35 cellular contexts compared by ENCODE assay signal in genomic region chr2:80510716-80511115, GRCh38.
"Had no signal": no experiment of that assay in that cellular context is flagged by ENCODE, and none has a peak within 500 bp of the region (broad histone marks: within the 10 kb centered on the region; RNA-seq: fewer than 3 reads in every experiment).

No MANE protein-coding gene starts in this region.

- H3K36me3 ChIP-seq: MG63 had no signal

- H3K27me3 ChIP-seq: MG63 had no signal

- H3K27ac ChIP-seq: KMS-11 had no signal

- DNase-seq: Karpas-422, Kasumi-1, KBM-7, KG1, MG63, MM.1S, MV-4-11, NCI-H1048, NCI-H1092, NCI-H1092 treated with DMSO at 0.1 percent for 48 hours, NCI-H1105, NCI-H1105 treated with DMSO at 0.1 percent for 48 hours, NCI-H1417, NCI-H1417 treated with DMSO at 0.1 percent for 48 hours, NCI-H1436, NCI-H1436 treated with DMSO at 0.1 percent for 48 hours, NCI-H146, NCI-H1694, NCI-H1694 treated with DMSO at 0.1 percent for 48 hours, NCI-H187, NCI-H187 treated with DMSO at 0.1 percent for 48 hours, NCI-H1930, NCI-H2029, NCI-H2029 treated with DMSO at 0.1 percent for 48 hours, NCI-H2081, NCI-H2081 treated with DMSO at 0.1 percent for 48 hours, NCI-H2107, NCI-H2171, NCI-H2171 treated with DMSO at 0.1 percent for 48 hours, NCI-H2227 treated with DMSO at 0.1 percent for 48 hours, NCI-H226, NCI-H345, NCI-H446, NCI-H446 treated with DMSO at 0.1 percent for 48 hours had no signal

- H3K4me3 ChIP-seq: MG63 had no signal

- H3K9me3 ChIP-seq: MG63 had no signal
